Comparison of ENCODE assay signal across 8 cellular contexts in genomic region chr7:141071260-141071854, GRCh38. TPM values are rescaled to one million over a fixed set of nuclear protein-coding genes. Genes with fewer than 3 reads are reported as not detected.
DNase-seq lines count a peak whose midpoint lies in the region; ATAC-seq and TF ChIP-seq lines count a peak whose summit lies in the region.

No MANE protein-coding gene starts in this region.

- ATAC-seq in GM19463 (IDR thresholded peaks at IDR 0.05; ENCODE audit: unreplicated experiment), result no peak

- H3K27me3 Mint-ChIP-seq in osteocyte (ENCODE audit: unreplicated experiment), result peaks cover 40% of the 10 kb centered on the region

- peak overlapping the region; percentile 77 for H3K4me3 Mint-ChIP-seq in osteocyte (ENCODE audit: unreplicated experiment)

- no peaks in the 10 kb centered on the region for H3K9me3 Mint-ChIP-seq in osteocyte (ENCODE audit: unreplicated experiment)

- H3K4me1 Mint-ChIP-seq in osteocyte (ENCODE audit: unreplicated experiment), result peaks cover 32% of the 10 kb centered on the region

- peak; percentile 43 for DNase-seq in activated naive CD4-positive, alpha-beta T cell treated with Interleukin-2 at 50 U/mL for 16 hours
- no peak for DNase-seq in activated naive CD4-positive, alpha-beta T cell (lab: John Stamatoyannopoulos, UW)
- DNase-seq in NCI-H69 (lab: John Stamatoyannopoulos, UW) (peak; percentile 95), globus pallidus (ENCODE audit: low spot score) (peak; percentile 76), osteocyte (ENCODE audit: extremely low spot score, unreplicated experiment) (no peak), GF-D8 (lab: John Stamatoyannopoulos, UW) (no peak)
- DNase-seq in activated effector memory CD4-positive, alpha-beta T cell treated with anti-CD3 and anti-CD28 coated beads, Interleukin-2, amount 50 U/mL, for 16 hours, result peak; percentile 75

- no peaks in the 10 kb centered on the region for H3K36me3 Mint-ChIP-seq in osteocyte (ENCODE audit: unreplicated experiment)

- no peak overlapping the region for H3K27ac Mint-ChIP-seq in osteocyte (ENCODE audit: unreplicated experiment)

- TF ChIP-seq CTCF in osteocyte (IDR thresholded peaks at IDR 0.05), result no peak

RNA-seq across cellular contexts. Expression of gene TMEM178B, which starts 2.5 kb away (rescaled TPM):
- 0.70 and 0.99 TPM in 2 replicates for total RNA-seq in osteocyte

RNA-seq across cellular contexts. Expression of gene MRPS33, which starts 56.6 kb away (rescaled TPM):
- 38.0 and 42.0 TPM in 2 replicates for total RNA-seq in osteocyte

Comparison
In these comparisons a context has a peak if more than half of its experiments do, and no peak if none do; other contexts are left out.
1. DNase-seq: peak in activated naive CD4-positive, alpha-beta T cell treated with Interleukin-2 at 50 U/mL for 16 hours (single experiment), NCI-H69 (single experiment), activated effector memory CD4-positive, alpha-beta T cell treated with anti-CD3 and anti-CD28 coated beads, Interleukin-2, amount 50 U/mL, for 16 hours (single experiment) and globus pallidus (single experiment); none in activated naive CD4-positive, alpha-beta T cell (0 of 4), osteocyte (single experiment) and GF-D8 (single experiment).